ENCODE assay signal across 1 cellular context in genomic region chr18:49814147-49814499, GRCh38.
TF ChIP-seq lines count a peak whose summit lies in the region.

No MANE protein-coding gene starts in this region.

TF ChIP-seq in HepG2, 621 proteins besides CTCF, POLR2A, EP300 and RAD21 (continued from another document):
- peak; percentile 46; the same call in 1 of the 2 replicates for TF ChIP-seq SAP130 (CRISPR knock-in tag; IDR thresholded peaks at IDR 0.05; ENCODE audit: low read depth)
- TF ChIP-seq ZSCAN22 (CRISPR knock-in tag; IDR thresholded peaks at IDR 0.05) = no peak
- no peak for TF ChIP-seq ZNF577 (CRISPR knock-in tag; IDR thresholded peaks at IDR 0.05; ENCODE audit: borderline replicate concordance, low read depth)
- peak; percentile 67; the same call in 1 of the 2 replicates for TF ChIP-seq ZNF878 (CRISPR knock-in tag; IDR thresholded peaks at IDR 0.05)
- 0 out of 2 replicates have a peak, but pooled peaks have one; percentile 15 for TF ChIP-seq ZNF558 (CRISPR knock-in tag; IDR thresholded peaks at IDR 0.05; ENCODE audit: borderline replicate concordance)
- TF ChIP-seq GTF3A (CRISPR knock-in tag; conservative IDR thresholded peaks at IDR 0.05) = no peak
- TF ChIP-seq ZNF709 (CRISPR knock-in tag; IDR thresholded peaks at IDR 0.05) = no peak
- TF ChIP-seq, protein P1, sequence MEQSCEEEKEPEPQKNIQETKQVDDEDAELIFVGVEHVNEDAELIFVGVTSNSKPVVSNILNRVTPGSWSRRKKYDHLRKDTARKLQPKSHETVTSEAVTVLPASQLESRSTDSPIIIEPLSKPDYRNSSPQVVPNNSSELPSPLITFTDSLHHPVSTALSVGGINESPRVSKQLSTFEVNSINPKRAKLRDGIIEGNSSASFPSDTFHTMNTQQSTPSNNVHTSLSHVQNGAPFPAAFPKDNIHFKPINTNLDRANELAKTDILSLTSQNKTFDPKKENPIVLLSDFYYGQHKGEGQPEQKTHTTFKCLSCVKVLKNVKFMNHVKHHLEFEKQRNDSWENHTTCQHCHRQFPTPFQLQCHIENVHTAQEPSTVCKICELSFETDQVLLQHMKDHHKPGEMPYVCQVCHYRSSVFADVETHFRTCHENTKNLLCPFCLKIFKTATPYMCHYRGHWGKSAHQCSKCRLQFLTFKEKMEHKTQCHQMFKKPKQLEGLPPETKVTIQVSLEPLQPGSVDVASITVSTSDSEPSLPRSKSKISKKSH (CRISPR knock-in tag; IDR thresholded peaks at IDR 0.05; ENCODE audit: borderline replicate concordance) = peak; percentile 36; the same call in 1 of the 2 replicates
- TF ChIP-seq, protein P2, sequence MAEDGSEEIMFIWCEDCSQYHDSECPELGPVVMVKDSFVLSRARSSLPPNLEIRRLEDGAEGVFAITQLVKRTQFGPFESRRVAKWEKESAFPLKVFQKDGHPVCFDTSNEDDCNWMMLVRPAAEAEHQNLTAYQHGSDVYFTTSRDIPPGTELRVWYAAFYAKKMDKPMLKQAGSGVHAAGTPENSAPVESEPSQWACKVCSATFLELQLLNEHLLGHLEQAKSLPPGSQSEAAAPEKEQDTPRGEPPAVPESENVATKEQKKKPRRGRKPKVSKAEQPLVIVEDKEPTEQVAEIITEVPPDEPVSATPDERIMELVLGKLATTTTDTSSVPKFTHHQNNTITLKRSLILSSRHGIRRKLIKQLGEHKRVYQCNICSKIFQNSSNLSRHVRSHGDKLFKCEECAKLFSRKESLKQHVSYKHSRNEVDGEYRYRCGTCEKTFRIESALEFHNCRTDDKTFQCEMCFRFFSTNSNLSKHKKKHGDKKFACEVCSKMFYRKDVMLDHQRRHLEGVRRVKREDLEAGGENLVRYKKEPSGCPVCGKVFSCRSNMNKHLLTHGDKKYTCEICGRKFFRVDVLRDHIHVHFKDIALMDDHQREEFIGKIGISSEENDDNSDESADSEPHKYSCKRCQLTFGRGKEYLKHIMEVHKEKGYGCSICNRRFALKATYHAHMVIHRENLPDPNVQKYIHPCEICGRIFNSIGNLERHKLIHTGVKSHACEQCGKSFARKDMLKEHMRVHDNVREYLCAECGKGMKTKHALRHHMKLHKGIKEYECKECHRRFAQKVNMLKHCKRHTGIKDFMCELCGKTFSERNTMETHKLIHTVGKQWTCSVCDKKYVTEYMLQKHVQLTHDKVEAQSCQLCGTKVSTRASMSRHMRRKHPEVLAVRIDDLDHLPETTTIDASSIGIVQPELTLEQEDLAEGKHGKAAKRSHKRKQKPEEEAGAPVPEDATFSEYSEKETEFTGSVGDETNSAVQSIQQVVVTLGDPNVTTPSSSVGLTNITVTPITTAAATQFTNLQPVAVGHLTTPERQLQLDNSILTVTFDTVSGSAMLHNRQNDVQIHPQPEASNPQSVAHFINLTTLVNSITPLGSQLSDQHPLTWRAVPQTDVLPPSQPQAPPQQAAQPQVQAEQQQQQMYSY (CRISPR knock-in tag; IDR thresholded peaks at IDR 0.05) = peak; percentile 88
- peak; percentile 51; the same call in 1 of the 2 replicates for TF ChIP-seq ARNT2 (CRISPR knock-in tag; IDR thresholded peaks at IDR 0.05; ENCODE audit: low read depth)
- no peak for TF ChIP-seq ZNF335 (CRISPR knock-in tag; IDR thresholded peaks at IDR 0.05)
- no peak for TF ChIP-seq NBN (conservative IDR thresholded peaks at IDR 0.05)
- TF ChIP-seq ZNF770 (CRISPR knock-in tag; IDR thresholded peaks at IDR 0.05) = peak; percentile 63; the same call in 1 of the 2 replicates
- TF ChIP-seq SIX4 (CRISPR knock-in tag; IDR thresholded peaks at IDR 0.05) = no peak
- peak; percentile 87 for TF ChIP-seq ASH2L (IDR thresholded peaks at IDR 0.05; ENCODE audit: insufficient read length, low read depth, low read length)
- no peak for TF ChIP-seq ZNF124 (CRISPR knock-in tag; IDR thresholded peaks at IDR 0.05)
- 0 out of 2 replicates have a peak, but pooled peaks have one; percentile 36 for TF ChIP-seq BRCA1 (CRISPR knock-in tag; IDR thresholded peaks at IDR 0.05)
- TF ChIP-seq IRX3 (CRISPR knock-in tag; IDR thresholded peaks at IDR 0.05; ENCODE audit: borderline replicate concordance, low read depth) = 0 out of 2 replicates have a peak, but pooled peaks have one; percentile 10
- TF ChIP-seq ZFY (CRISPR knock-in tag; IDR thresholded peaks at IDR 0.05) = peak; percentile 14; the same call in 1 of the 2 replicates
- TF ChIP-seq REXO4 (CRISPR knock-in tag; IDR thresholded peaks at IDR 0.05; ENCODE audit: borderline replicate concordance) = no peak
- TF ChIP-seq TBX3 (IDR thresholded peaks at IDR 0.05; ENCODE audit: borderline replicate concordance) = no peak
- 0 out of 2 replicates have a peak, but pooled peaks have one; percentile 69 for TF ChIP-seq MYPOP (CRISPR knock-in tag; IDR thresholded peaks at IDR 0.05)
- TF ChIP-seq, protein P3, sequence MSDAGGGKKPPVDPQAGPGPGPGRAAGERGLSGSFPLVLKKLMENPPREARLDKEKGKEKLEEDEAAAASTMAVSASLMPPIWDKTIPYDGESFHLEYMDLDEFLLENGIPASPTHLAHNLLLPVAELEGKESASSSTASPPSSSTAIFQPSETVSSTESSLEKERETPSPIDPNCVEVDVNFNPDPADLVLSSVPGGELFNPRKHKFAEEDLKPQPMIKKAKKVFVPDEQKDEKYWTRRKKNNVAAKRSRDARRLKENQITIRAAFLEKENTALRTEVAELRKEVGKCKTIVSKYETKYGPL (CRISPR knock-in tag; IDR thresholded peaks at IDR 0.05) = no peak
- peak; percentile 23 for TF ChIP-seq AGO2 (optimal IDR thresholded peaks at IDR 0.05; ENCODE audit: low read depth, low read length)
- TF ChIP-seq SRSF1 (optimal IDR thresholded peaks at IDR 0.05; ENCODE audit: low read depth, low read length) = no peak
- peak; percentile 33; the same call in 1 of the 2 replicates for TF ChIP-seq HOXA3 (CRISPR knock-in tag; IDR thresholded peaks at IDR 0.05)
- TF ChIP-seq ZNF790 (CRISPR knock-in tag; IDR thresholded peaks at IDR 0.05; ENCODE audit: borderline replicate concordance) = peak; percentile 12; the same call in 1 of the 2 replicates
- TF ChIP-seq ZBTB10 (CRISPR knock-in tag; IDR thresholded peaks at IDR 0.05; ENCODE audit: borderline replicate concordance) = 0 out of 2 replicates have a peak, but pooled peaks have one; percentile 30
- TF ChIP-seq TEAD2 (CRISPR knock-in tag; IDR thresholded peaks at IDR 0.05) = 0 out of 2 replicates have a peak, but pooled peaks have one; percentile 34
- no peak for TF ChIP-seq KDM3A (CRISPR knock-in tag; IDR thresholded peaks at IDR 0.05; ENCODE audit: low read depth)
- TF ChIP-seq ZNF431 (CRISPR knock-in tag; IDR thresholded peaks at IDR 0.05; ENCODE audit: borderline replicate concordance, low read depth) = no peak
TF ChIP-seq in HepG2: peak in this region for 45.
